Comparison of ENCODE assay signal across 1 cellular context in the genomic region with DNA sequence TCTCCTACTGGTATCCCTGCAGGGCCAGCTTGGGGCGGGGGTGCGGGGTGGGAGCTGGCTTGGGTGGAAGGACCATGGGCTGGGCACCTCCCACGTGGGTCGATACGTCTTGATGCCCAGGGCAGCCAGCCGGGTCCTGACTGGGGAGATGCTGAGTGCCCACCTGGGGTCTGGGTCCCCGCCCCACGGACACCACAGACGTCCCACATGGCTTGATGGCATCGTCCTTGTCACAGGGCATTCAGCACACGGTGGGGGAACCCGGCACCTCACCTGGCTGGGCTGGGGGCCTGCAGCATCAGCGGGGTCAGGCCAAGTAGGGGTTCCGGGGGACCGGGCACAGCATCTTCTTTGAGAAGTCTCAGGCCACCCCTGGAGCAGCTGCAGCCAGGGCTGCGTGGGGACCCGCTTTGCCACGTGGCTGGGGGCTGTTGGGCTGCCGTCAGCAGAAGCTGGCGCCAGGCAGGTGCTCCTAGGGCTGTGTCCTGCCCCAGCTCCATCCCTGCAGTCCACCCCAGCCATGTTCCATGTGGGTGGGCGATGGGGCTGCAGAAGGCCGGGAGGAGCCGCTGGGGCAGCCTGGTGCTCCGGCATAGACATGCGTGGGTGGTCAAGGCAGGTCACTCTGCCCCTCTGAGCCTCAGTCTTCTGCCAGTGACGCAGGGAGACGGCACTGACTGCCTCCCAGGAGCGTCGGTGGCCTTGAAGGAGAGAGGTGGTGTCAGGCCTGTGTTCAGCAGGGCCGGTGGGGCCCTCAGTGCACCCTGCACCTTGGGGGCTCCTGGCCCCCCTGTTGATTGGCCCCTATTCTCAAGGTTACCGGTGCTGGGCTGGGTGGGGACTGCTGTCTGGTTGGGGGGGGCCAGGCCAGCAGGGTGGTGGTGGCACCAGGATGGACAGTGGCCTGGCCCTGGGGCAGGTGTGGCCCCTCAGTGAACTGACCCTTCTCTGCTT.
TF ChIP-seq lines count a peak whose summit lies in the region.

No MANE protein-coding gene starts in this region.

TF ChIP-seq in K562, 482 proteins besides CTCF, POLR2A, EP300 and RAD21:
- no peak for TF ChIP-seq RAD51 (IDR thresholded peaks at IDR 0.05; ENCODE audit: borderline replicate concordance, low read depth)
- peak; percentile 26 for TF ChIP-seq FIP1L1 (IDR thresholded peaks at IDR 0.05; ENCODE audit: low read depth, low read length, poor library complexity, severe bottlenecking)
- peak; percentile 47 for TF ChIP-seq POLR2G (IDR thresholded peaks at IDR 0.05; ENCODE audit: low read depth, low read length)
- TF ChIP-seq, protein P1, sequence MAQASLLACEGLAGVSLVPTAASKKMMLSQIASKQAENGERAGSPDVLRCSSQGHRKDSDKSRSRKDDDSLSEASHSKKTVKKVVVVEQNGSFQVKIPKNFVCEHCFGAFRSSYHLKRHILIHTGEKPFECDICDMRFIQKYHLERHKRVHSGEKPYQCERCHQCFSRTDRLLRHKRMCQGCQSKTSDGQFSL (CRISPR knock-in tag; IDR thresholded peaks at IDR 0.05): peak; percentile 56; the same call in 1 of the 2 replicates
- TF ChIP-seq, protein P1 (tag; IDR thresholded peaks at IDR 0.05): peak in 1 of 2 experiments; percentile 45; a peak in 1 of 4 replicates
- no peak for TF ChIP-seq XRCC5 (IDR thresholded peaks at IDR 0.05; ENCODE audit: low read depth, low read length)
TF ChIP-seq in K562: peak in this region for 3.
